19 cellular contexts compared by ENCODE assay signal in the genomic region with DNA sequence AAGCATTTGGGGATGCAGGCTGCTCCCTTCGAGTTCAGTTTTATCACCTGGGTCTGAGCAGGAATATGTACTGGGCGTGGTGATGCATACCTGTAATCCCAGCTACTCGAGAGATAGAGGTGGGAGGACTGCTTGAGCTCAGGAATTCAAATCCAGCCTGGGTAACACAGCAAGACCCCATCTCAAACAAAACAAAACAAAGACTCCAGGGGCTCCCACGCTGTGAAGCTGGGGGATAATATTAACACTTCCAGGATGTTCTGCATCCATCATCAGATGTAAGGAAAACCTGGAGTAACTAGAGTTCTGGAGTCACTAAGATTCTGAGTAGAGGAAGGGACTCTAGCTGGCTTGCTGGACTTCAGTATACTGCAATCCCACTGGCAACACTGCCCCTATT. TPM values are rescaled to one million over a fixed set of nuclear protein-coding genes. Genes with fewer than 3 reads are reported as not detected.
A peak's percentile ranks its signal among the peaks of the same experiment; 100 is the strongest.
DNase-seq lines count a peak whose midpoint lies in the region; ATAC-seq, FAIRE-seq and TF ChIP-seq lines count a peak whose summit lies in the region.
"Had no signal": no experiment of that assay in that cellular context is flagged by ENCODE, and none has a peak within 500 bp of the region (broad histone marks: within the 10 kb centered on the region; RNA-seq: fewer than 3 reads in every experiment).

No MANE protein-coding gene starts in this region.

- H3K4me2 ChIP-seq in GM23338 (no peak overlapping the region), neuronal stem cell (ENCODE audit: insufficient read depth, low read length, poor library complexity, severe bottlenecking) (no peak overlapping the region), SK-N-SH (no peak overlapping the region)

- no CpG with 5 or more reads among the region's 4 CpGs for WGBS in neuronal stem cell (ENCODE audit: extremely low coverage in 2 of 2, insufficient read length in 2 of 2, insufficient replicate concordance in 1 of 2), 2 donors
- WGBS in SK-N-SH (ENCODE audit: low lambda C conversion rate): 0% methylated on average over 3 of the region's 4 CpGs

- H2BK15ac ChIP-seq in neuronal stem cell (ENCODE audit: low read length): no peak overlapping the region

- no peak overlapping the region for H2AK5ac ChIP-seq in neuronal stem cell (ENCODE audit: low read depth, low read length)

- H4K8ac ChIP-seq in neuronal stem cell (ENCODE audit: low read depth, low read length): no peak overlapping the region

- H3K4me3 Mint-ChIP-seq in GM23338: no peak overlapping the region
- H3K4me3 Mint-ChIP-seq in activated CD8-positive, alpha-beta T cell treated with anti-CD3 and anti-CD28 coated beads for 36 hours: no peak overlapping the region
- H3K4me3 Mint-ChIP-seq: CD4-positive, alpha-beta T cell had no signal

- peak overlapping the region; percentile 35; the same call in 1 of the 2 replicates for H3K9ac ChIP-seq in iPS-20b (ENCODE audit: low read depth, low read length)
- H3K9ac ChIP-seq in neuronal stem cell (ENCODE audit: low read depth, low read length, poor library complexity): no peak overlapping the region
- H3K9ac ChIP-seq in SK-N-SH: no peak overlapping the region

- H3K4ac ChIP-seq in neuronal stem cell (ENCODE audit: low read length): no peak overlapping the region

- H2AFZ ChIP-seq in GM23338 (peak overlapping the region; percentile 85), neuronal stem cell (ENCODE audit: low read length) (no peak overlapping the region), SK-N-SH (ENCODE audit: low read depth) (no peak overlapping the region)

- H3K27ac ChIP-seq in GM23338 (ENCODE audit: low read depth) (0 out of 2 replicates have a peak overlapping the region, but pooled peaks have one; percentile 8), cingulate gyrus (ENCODE audit: low read depth, low read length) (peak overlapping the region; percentile 90), iPS-20b (ENCODE audit: low read length) (no peak overlapping the region), neuronal stem cell (replicated peaks; ENCODE audit: low read length) (peak overlapping the region; percentile 28), SK-N-SH (ENCODE audit: low read depth in 2 of 2, low read length in 1 of 2) (no peak overlapping the region)

- H3K14ac ChIP-seq in neuronal stem cell (ENCODE audit: low read length): no peak overlapping the region

- H3K27me3 ChIP-seq in GM23338 (ENCODE audit: insufficient read depth) (no peaks in the 10 kb centered on the region), iPS-20b (ENCODE audit: insufficient read depth, low read length) (no peaks in the 10 kb centered on the region), neuronal stem cell (ENCODE audit: control insufficient read depth in 3 of 3, insufficient read depth in 3 of 3, low read depth in 1 of 3, low read length in 3 of 3) (no peaks in the 10 kb centered on the region), SK-N-SH (ENCODE audit: insufficient read depth) (no peaks in the 10 kb centered on the region)
- H3K27me3 ChIP-seq: BE2C had no signal

- H3K4me1 ChIP-seq in GM23338 (ENCODE audit: insufficient read depth) (peaks cover 14% of the 10 kb centered on the region; the same call in 1 of the 2 replicates), iPS-20b (ENCODE audit: insufficient read depth, low read length) (peaks cover 17% of the 10 kb centered on the region; the same call in 1 of the 2 replicates), neuronal stem cell (ENCODE audit: control insufficient read depth in 2 of 2, insufficient read depth in 1 of 2, low read depth in 1 of 2, low read length in 2 of 2) (peaks cover 0 to 11% of the 10 kb centered on the region in 2 donors), SK-N-SH (ENCODE audit: control insufficient read depth in 1 of 2, insufficient read depth in 2 of 2, low read depth in 1 of 2, low read length in 1 of 2) (no peaks in the 10 kb centered on the region)
- H3K4me1 ChIP-seq: BE2C, HAP-1 had no signal

- CTCF ChIA-PET in SK-N-SH (lab: Yijun Ruan, JAX): no interaction called here
- CTCF ChIA-PET in activated CD8-positive, alpha-beta T cell treated with anti-CD3 and anti-CD28 coated beads for 36 hours (lab: Charles Lee): no interaction called here

- H3K23ac ChIP-seq in neuronal stem cell (ENCODE audit: low read depth, low read length, poor library complexity): no peak overlapping the region

- POLR2A ChIA-PET in SK-N-SH (lab: Yijun Ruan, JAX): no interaction called here
- POLR2A ChIA-PET in activated CD8-positive, alpha-beta T cell treated with anti-CD3 and anti-CD28 coated beads for 36 hours (lab: Charles Lee): no interaction called here

- ATAC-seq in GM23338: peak; percentile 82
- no peak for ATAC-seq in activated CD8-positive, alpha-beta T cell treated with anti-CD3 and anti-CD28 coated beads for 36 hours
- ATAC-seq: HepG2 had no signal

- no peak for TF ChIP-seq EP300 in SK-N-SH (IDR thresholded peaks at IDR 0.05; ENCODE audit: borderline replicate concordance in 1 of 2, low read depth in 1 of 2, low read length in 1 of 2)

- H3F3A ChIP-seq in GM23338 (replicated peaks; ENCODE audit: low read depth) (no peaks in the 10 kb centered on the region), SK-N-SH (replicated peaks; ENCODE audit: insufficient read depth) (no peaks in the 10 kb centered on the region)

- no peaks in the 10 kb centered on the region for H3K27me3 Mint-ChIP-seq in GM23338 (ENCODE audit: insufficient read depth, low read depth, poor library complexity)
- peaks cover 14% of the 10 kb centered on the region for H3K27me3 Mint-ChIP-seq in activated CD8-positive, alpha-beta T cell treated with anti-CD3 and anti-CD28 coated beads for 36 hours
- H3K27me3 Mint-ChIP-seq: CD4-positive, alpha-beta T cell had no signal

- TF ChIP-seq CTCF in GM23338 (conservative IDR thresholded peaks at IDR 0.05; ENCODE audit: low read depth in 2 of 2) (no peak), SK-N-SH (IDR thresholded peaks at IDR 0.05) (no peak)
- no peak for TF ChIP-seq CTCF in activated CD8-positive, alpha-beta T cell treated with anti-CD3 and anti-CD28 coated beads for 36 hours (IDR thresholded peaks at IDR 0.05)

- H2BK120ac ChIP-seq in neuronal stem cell (ENCODE audit: low read depth, low read length): no peak overlapping the region

- no peak overlapping the region; the same call in 1 of the 2 replicates for H3K4me3 ChIP-seq in GM23338
- H3K4me3 ChIP-seq in iPS-20b (ENCODE audit: low read length): no peak overlapping the region; the same call in 1 of the 2 replicates
- no peak overlapping the region for H3K4me3 ChIP-seq in neuronal stem cell (ENCODE audit: low read length in 2 of 2)
- no peak overlapping the region for H3K4me3 ChIP-seq in SK-N-SH (ENCODE audit: low read depth in 2 of 2, low read length in 1 of 2)
- H3K4me3 ChIP-seq: HAP-1 had no signal

- no peak for TF ChIP-seq RAD21 in SK-N-SH (IDR thresholded peaks at IDR 0.05; ENCODE audit: low read length)

- H3K79me1 ChIP-seq in neuronal stem cell (ENCODE audit: low read depth, low read length): no peaks in the 10 kb centered on the region

- no peak overlapping the region for H2BK5ac ChIP-seq in neuronal stem cell (ENCODE audit: low read length)

- H3K4me1 Mint-ChIP-seq in GM23338: peaks cover 22% of the 10 kb centered on the region
- H3K4me1 Mint-ChIP-seq in activated CD8-positive, alpha-beta T cell treated with anti-CD3 and anti-CD28 coated beads for 36 hours (ENCODE audit: low read depth): no peaks in the 10 kb centered on the region

- H3K36me3 ChIP-seq in GM23338 (ENCODE audit: insufficient read depth): no peaks in the 10 kb centered on the region
- no peaks in the 10 kb centered on the region for H3K36me3 ChIP-seq in iPS-20b (ENCODE audit: insufficient read depth, low read depth, low read length)
- H3K36me3 ChIP-seq in neuronal stem cell (replicated peaks in 1 of 2; ENCODE audit: control insufficient read depth in 2 of 2, insufficient read depth in 2 of 2, low read length in 2 of 2): no peaks in the 10 kb centered on the region
- no peaks in the 10 kb centered on the region for H3K36me3 ChIP-seq in SK-N-SH (replicated peaks in 1 of 2; ENCODE audit: control insufficient read depth in 1 of 2, insufficient read depth in 2 of 2, low read length in 1 of 2)
- H3K36me3 ChIP-seq: BE2C, HAP-1 had no signal

- H3K9me2 ChIP-seq in GM23338 (ENCODE audit: insufficient read depth) (0 out of 2 replicates have a peak, but pooled peaks cover 9% of the 10 kb centered on the region), SK-N-SH (no peaks in the 10 kb centered on the region)

- DNase-seq in GM23338 (ENCODE audit: low spot score): peak; percentile 41
- no peak for DNase-seq in neuronal stem cell (ENCODE audit: low spot score)
- DNase-seq in cerebellar cortex (ENCODE audit: low spot score): no peak
- no peak for DNase-seq in frontal cortex (ENCODE audit: low spot score in 2 of 2)
- DNase-seq in SK-N-SH: no peak
- no peak for DNase-seq in activated CD8-positive, alpha-beta T cell treated with anti-CD3 and anti-CD28 coated beads for 36 hours
- DNase-seq: 8988T; BE2C; CD4-positive, alpha-beta T cell; KG1; NCI-H1417 treated with DMSO at 0.1 percent for 48 hours; NCI-H2171 treated with DMSO at 0.1 percent for 48 hours; NCI-H748 treated with DMSO at 0.1 percent for 48 hours had no signal

- no peaks in the 10 kb centered on the region for H3K79me2 ChIP-seq in GM23338 (replicated peaks; ENCODE audit: insufficient read depth)
- H3K79me2 ChIP-seq in SK-N-SH (ENCODE audit: insufficient read depth): no peaks in the 10 kb centered on the region

- no peaks in the 10 kb centered on the region for H4K20me1 ChIP-seq in GM23338 (replicated peaks; ENCODE audit: insufficient read depth)
- no peaks in the 10 kb centered on the region for H4K20me1 ChIP-seq in SK-N-SH (ENCODE audit: insufficient read depth)

- intact Hi-C loops in activated CD8-positive, alpha-beta T cell treated with anti-CD3 and anti-CD28 coated beads for 36 hours (cut with micrococcal nuclease): no loop called here

- H3K9me3 ChIP-seq in iPS-20b (ENCODE audit: insufficient read depth, low read depth, low read length) (peaks cover 7% of the 10 kb centered on the region; the same call in 1 of the 2 replicates), neuronal stem cell (replicated peaks in 1 of 2; ENCODE audit: control insufficient read depth in 2 of 2, insufficient read depth in 1 of 2, low read depth in 1 of 2, low read length in 2 of 2) (peaks cover 0 to 3% of the 10 kb centered on the region in 2 donors), SK-N-SH (no peaks in the 10 kb centered on the region)
- H3K9me3 ChIP-seq: BE2C, HAP-1 had no signal

- no peak overlapping the region for H2BK12ac ChIP-seq in neuronal stem cell (ENCODE audit: low read length)

- no peak overlapping the region for H4K91ac ChIP-seq in neuronal stem cell (ENCODE audit: low read depth, low read length, poor library complexity)

- peak overlapping the region; percentile 78 for H3K18ac ChIP-seq in neuronal stem cell (ENCODE audit: low read length)

- H3K27ac Mint-ChIP-seq in GM23338: no peak overlapping the region
- no peak overlapping the region for H3K27ac Mint-ChIP-seq in activated CD8-positive, alpha-beta T cell treated with anti-CD3 and anti-CD28 coated beads for 36 hours
- H3K27ac Mint-ChIP-seq: CD4-positive, alpha-beta T cell had no signal

- FAIRE-seq in frontal cortex (lab: Jason Lieb, UNC): no peak
- FAIRE-seq: GM19239, HepG2 had no signal

- peaks cover 7% of the 10 kb centered on the region; the same call in 2 of the 3 replicates for H3K36me3 Mint-ChIP-seq in GM23338 (ENCODE audit: low read depth)
- no peaks in the 10 kb centered on the region for H3K36me3 Mint-ChIP-seq in activated CD8-positive, alpha-beta T cell treated with anti-CD3 and anti-CD28 coated beads for 36 hours (ENCODE audit: low read depth)

- peaks cover 11% of the 10 kb centered on the region for H3K9me3 Mint-ChIP-seq in GM23338
- H3K9me3 Mint-ChIP-seq in activated CD8-positive, alpha-beta T cell treated with anti-CD3 and anti-CD28 coated beads for 36 hours: peaks cover 12% of the 10 kb centered on the region

RNA-seq across cellular contexts. Expression of a gene that starts 40.6 kb away (rescaled TPM):
- not detected in 2 replicates for total RNA-seq in GM23338 (2014; rRNA removed; shearing (Covaris generic))
- polyA plus RNA-seq in GM23338 (2016; fragmentation: Nextera tagmentation; extraction: Ambion mirVana): not detected in 2 replicates
- polyA plus RNA-seq in neuronal stem cell (2013, experiment 1 of 2): not detected
- polyA plus RNA-seq in neuronal stem cell (2013, experiment 2 of 2): not detected
- total RNA-seq in frontal cortex: not detected
- not detected in 2 replicates for polyA plus RNA-seq in SK-N-SH (2012; rRNA removed)
- polyA plus RNA-seq in SK-N-SH (2012; cell fraction: cytosol; rRNA removed): not detected in 2 replicates
- polyA plus RNA-seq in SK-N-SH (2012; cell fraction: nucleus; rRNA removed): not detected in 2 replicates
- not detected for total RNA-seq in activated CD8-positive, alpha-beta T cell treated with anti-CD3 and anti-CD28 coated beads for 36 hours
- total RNA-seq: CD4-positive, alpha-beta T cell; HepG2; NCI-H460 had no signal
- polyA plus RNA-seq: HepG2 had no signal

Comparison
In these comparisons a context has a peak if more than half of its experiments do, and no peak if none do; other contexts are left out.
1. H3K27ac ChIP-seq: peak in GM23338 (single experiment), cingulate gyrus (single experiment) and neuronal stem cell (single experiment); none in iPS-20b (single experiment) and SK-N-SH (0 of 2).